In the genomic region with DNA sequence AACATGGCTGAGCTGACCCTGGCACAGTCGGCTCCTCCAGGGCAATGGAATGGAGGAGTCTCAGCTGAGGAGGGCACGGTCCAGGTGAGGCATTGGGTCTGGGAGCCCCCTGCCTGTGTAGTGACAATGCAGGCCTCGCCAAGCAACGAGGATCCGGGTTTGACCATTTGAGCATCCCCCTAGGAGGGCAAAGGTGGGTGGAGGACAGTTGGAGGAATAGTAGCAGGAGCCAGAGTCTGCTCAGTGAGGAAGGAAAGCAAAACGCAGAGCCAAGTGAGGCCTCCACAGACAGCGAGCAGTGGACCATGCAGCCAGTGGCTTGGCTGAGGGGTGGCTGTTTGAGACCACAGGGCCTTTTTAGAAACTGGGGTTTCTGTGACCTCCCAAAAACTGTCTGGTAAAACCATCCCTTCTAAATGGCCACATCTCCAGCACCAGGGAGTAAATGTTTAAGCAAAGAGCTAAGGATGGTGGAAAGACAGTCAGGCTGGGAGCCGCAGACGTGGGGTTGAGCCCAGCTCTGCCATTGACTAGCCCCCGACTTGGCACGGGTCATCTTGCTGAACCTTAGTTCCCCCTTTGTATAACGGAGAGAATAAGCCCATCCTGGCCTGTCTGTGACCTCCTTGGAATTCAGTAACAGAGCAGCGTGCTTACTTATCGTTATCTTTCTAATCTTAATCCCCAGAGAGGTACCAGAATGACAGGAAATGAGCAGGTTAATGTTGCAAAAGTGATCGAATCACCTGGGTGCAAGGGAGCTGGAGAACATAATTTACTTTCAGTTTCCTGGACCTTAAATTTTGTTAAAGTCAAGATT, we compare ENCODE assay signal across 13 cellular contexts. TPM values are rescaled to one million over a fixed set of nuclear protein-coding genes. Genes with fewer than 3 reads are reported as not detected.
DNase-seq lines count a peak whose midpoint lies in the region; ATAC-seq and TF ChIP-seq lines count a peak whose summit lies in the region.
"Had no signal": no experiment of that assay in that cellular context is flagged by ENCODE, and none has a peak within 500 bp of the region (broad histone marks: within the 10 kb centered on the region; RNA-seq: fewer than 3 reads in every experiment).

No MANE protein-coding gene starts in this region.

- peaks cover 25% of the 10 kb centered on the region for H3K36me3 Mint-ChIP-seq in activated naive CD8-positive, alpha-beta T cell treated with anti-CD3 and anti-CD28 coated beads for 36 hours
- peaks cover 3% of the 10 kb centered on the region for H3K36me3 Mint-ChIP-seq in neural progenitor cell

- peaks cover 3% of the 10 kb centered on the region for H3K9me3 Mint-ChIP-seq in activated naive CD8-positive, alpha-beta T cell treated with anti-CD3 and anti-CD28 coated beads for 36 hours
- H3K9me3 Mint-ChIP-seq in neural progenitor cell: no peaks in the 10 kb centered on the region

- H3K27me3 ChIP-seq in neural progenitor cell: no peaks in the 10 kb centered on the region

- H3K9me3 ChIP-seq in neural progenitor cell (ENCODE audit: low read depth): no peaks in the 10 kb centered on the region

- no peak overlapping the region for H3K27ac ChIP-seq in neural progenitor cell

- no peak overlapping the region for H3K4me3 ChIP-seq in neural progenitor cell

- no peaks in the 10 kb centered on the region for H3K79me2 ChIP-seq in neural progenitor cell (ENCODE audit: low read depth)

- TF ChIP-seq CTCF in neural progenitor cell (IDR thresholded peaks at IDR 0.05): no peak

- peaks cover 45% of the 10 kb centered on the region for H3K4me1 Mint-ChIP-seq in activated naive CD8-positive, alpha-beta T cell treated with anti-CD3 and anti-CD28 coated beads for 36 hours
- peaks cover 16% of the 10 kb centered on the region for H3K4me1 Mint-ChIP-seq in neural progenitor cell

- in situ Hi-C loops in G401 (cut with HindIII; ENCODE audit: low sequenced_read_pairs): no loop called here

- peak overlapping the region; percentile 97 for H3K27ac Mint-ChIP-seq in activated naive CD8-positive, alpha-beta T cell treated with anti-CD3 and anti-CD28 coated beads for 36 hours
- peak overlapping the region; percentile 29 for H3K27ac Mint-ChIP-seq in neural progenitor cell

- ATAC-seq in HG02885 (IDR thresholded peaks at IDR 0.05; ENCODE audit: poor library complexity, unreplicated experiment) (peak; percentile 56), GM18870 (IDR thresholded peaks at IDR 0.05; ENCODE audit: unreplicated experiment) (no peak), GM19397 (IDR thresholded peaks at IDR 0.05; ENCODE audit: unreplicated experiment) (no peak)
- ATAC-seq: left ventricle myocardium superior had no signal

- DNase-seq in G401 (ENCODE audit: low spot score) (peak; percentile 76), neural progenitor cell (ENCODE audit: low spot score) (no peak), COLO829 (ENCODE audit: low spot score) (no peak), retina (no peak)
- no peak for DNase-seq in activated naive CD8-positive, alpha-beta T cell treated with anti-CD3 and anti-CD28 coated beads for 36 hours
- DNase-seq: activated CD4-positive, alpha-beta T cell treated with anti-CD3 and anti-CD28 coated beads, Interleukin-2, amount 50 U/mL, for 48 hours; DMS 273 treated with DMSO at 0.1 percent for 48 hours; left ventricle myocardium superior; NCI-H1105; SHP77 treated with DMSO at 0.1 percent for 48 hours had no signal

- no peaks in the 10 kb centered on the region for H3K27me3 Mint-ChIP-seq in activated naive CD8-positive, alpha-beta T cell treated with anti-CD3 and anti-CD28 coated beads for 36 hours
- H3K27me3 Mint-ChIP-seq in neural progenitor cell (ENCODE audit: insufficient read depth, low read depth): peaks cover 5% of the 10 kb centered on the region

- no peak overlapping the region for H2AFZ ChIP-seq in neural progenitor cell (replicated peaks)

- peaks cover 15% of the 10 kb centered on the region for H4K20me1 ChIP-seq in neural progenitor cell (ENCODE audit: low read depth)

- H3K4me3 Mint-ChIP-seq in activated naive CD8-positive, alpha-beta T cell treated with anti-CD3 and anti-CD28 coated beads for 36 hours: peak overlapping the region; percentile 27
- no peak overlapping the region for H3K4me3 Mint-ChIP-seq in neural progenitor cell

- H3K4me2 ChIP-seq in neural progenitor cell: no peak overlapping the region

- H3K36me3 ChIP-seq in neural progenitor cell: no peaks in the 10 kb centered on the region

- peaks cover 21% of the 10 kb centered on the region for H3F3A ChIP-seq in neural progenitor cell (ENCODE audit: low read depth)

- peaks cover 50% of the 10 kb centered on the region for H3K4me1 ChIP-seq in neural progenitor cell

- H3K9ac ChIP-seq in neural progenitor cell: no peak overlapping the region

RNA-seq across cellular contexts. Expression of a gene that starts 46.8 kb away (rescaled TPM):
- total RNA-seq in G401 (2014; rRNA removed; shearing (Covaris generic)): 78.1 and 89.6 TPM in 2 replicates
- 10 to 100 TPM; 51.5 to 52.7 TPM for total RNA-seq in activated naive CD8-positive, alpha-beta T cell treated with anti-CD3 and anti-CD28 coated beads for 36 hours
- 62.0 and 70.2 TPM in 2 replicates for total RNA-seq in neural progenitor cell (ENCODE audit: low replicate concordance)
